Comparison of ENCODE assay signal across 19 cellular contexts in genomic region chr17:53950207-53950857, GRCh38.
DNase-seq lines count a peak whose midpoint lies in the region; ATAC-seq, FAIRE-seq and TF ChIP-seq lines count a peak whose summit lies in the region.
"Had no signal": no experiment of that assay in that cellular context is flagged by ENCODE, and none has a peak within 500 bp of the region (broad histone marks: within the 10 kb centered on the region; RNA-seq: fewer than 3 reads in every experiment).

No MANE protein-coding gene starts in this region.

- 0 out of 2 replicates have a peak overlapping the region, but pooled peaks have one; percentile 64 for H2BK12ac ChIP-seq in H1 (ENCODE audit: low read depth, low read length)

- H3K27me3 ChIP-seq in H1 (replicated peaks in 1 of 4; ENCODE audit: control insufficient read depth in 3 of 4, extremely low read depth in 1 of 4, insufficient read depth in 3 of 4, low read length in 3 of 4) (no peaks in the 10 kb centered on the region), gastroesophageal sphincter (no peaks in the 10 kb centered on the region)

- H3K4ac ChIP-seq in H1 (replicated peaks; ENCODE audit: insufficient read length, low read depth, low read length) = no peak overlapping the region

- CTCF ChIA-PET in H1 (lab: Charles Lee; ENCODE audit: partially characterized antibody) = interaction anchor here (0.5 to 2.8 kb wide), 17 partner anchors 10 to 941 kb away, joined by 3 to 13 read pairs (median 3); no protein-coding TSS in a partner anchor

- H4K8ac ChIP-seq in H1 (ENCODE audit: extremely low read depth, insufficient read depth, low read length) = no peak overlapping the region; the same call in 1 of the 2 replicates

- no peak overlapping the region for H3K14ac ChIP-seq in H1 (ENCODE audit: insufficient read length)

- H3K79me1 ChIP-seq in H1 (ENCODE audit: low read depth, low read length) = no peaks in the 10 kb centered on the region

- no peak for DNase-seq in D721Med (ENCODE audit: insufficient read length, low spot score)
- peak; percentile 17 for DNase-seq in KBM-7
- DNase-seq in H1 (ENCODE audit: low read depth in 1 of 2, low spot score in 2 of 2) = peak; percentile 7 to 55
- peak; percentile 57 for DNase-seq in left lobe of liver (ENCODE audit: low spot score)
- DNase-seq in NCI-H1105 treated with DMSO at 0.1 percent for 48 hours (lab: John Stamatoyannopoulos, UW) = no peak
- DNase-seq in T-helper 1 cell = no peak
- DNase-seq: activated CD8-positive, alpha-beta memory T cell treated with anti-CD3 and anti-CD28 coated beads, Interleukin-2, amount 50 U/mL, for 48 hours; activated naive CD4-positive, alpha-beta T cell treated with anti-CD3 and anti-CD28 coated beads for 36 hours; erythroblast; left colon; NCI-H2081; NCI-H526 treated with DMSO at 0.1 percent for 48 hours; stimulated activated CD4-positive, alpha-beta T cell treated with anti-CD3 and anti-CD28 coated beads, Interleukin-12 subunit alpha, Interleukin-12 subunit beta, amount 100 ng/mL, for 4 hours had no signal

- H3K79me2 ChIP-seq in H1 (ENCODE audit: control insufficient read depth in 1 of 2, insufficient read depth in 2 of 2, low read length in 2 of 2) = no peaks in the 10 kb centered on the region
- H3K79me2 ChIP-seq: parathyroid adenoma had no signal

- TF ChIP-seq POLR2A in H1 (IDR thresholded peaks at IDR 0.05; ENCODE audit: control extremely low read depth in 1 of 2, low read depth in 2 of 2, low read length in 2 of 2) (no peak), gastroesophageal sphincter (IDR thresholded peaks at IDR 0.05) (no peak)

- H4K91ac ChIP-seq in H1 (replicated peaks; ENCODE audit: insufficient read length, low read length) = no peak overlapping the region

- no peak overlapping the region for H2BK5ac ChIP-seq in H1 (ENCODE audit: low read depth, low read length)

- peak; percentile 81 to 85 for TF ChIP-seq RAD21 in H1 (IDR thresholded peaks at IDR 0.05 in 1 of 2, conservative IDR thresholded peaks at IDR 0.05 in 1 of 2; ENCODE audit: low read depth in 2 of 2, low read length in 2 of 2)

- TF ChIP-seq EP300 in H1 (IDR thresholded peaks at IDR 0.05; ENCODE audit: borderline replicate concordance in 1 of 2, low read depth in 2 of 2, low read length in 2 of 2) (no peak), gastroesophageal sphincter (IDR thresholded peaks at IDR 0.05) (no peak)

- peak; percentile 19 for TF ChIP-seq CTCF in D721Med (IDR thresholded peaks at IDR 0.05; ENCODE audit: insufficient read depth, missing control alignments)
- peak; percentile 41 to 72 (median 56) for TF ChIP-seq CTCF in H1 (IDR thresholded peaks at IDR 0.05; ENCODE audit: control extremely low read depth in 1 of 3, insufficient read depth in 1 of 3, low read depth in 1 of 3, low read length in 3 of 3)
- no peak for TF ChIP-seq CTCF in gastroesophageal sphincter (IDR thresholded peaks at IDR 0.05)

- peak; percentile 92 for ATAC-seq in left lobe of liver
- no peak for ATAC-seq in GM18870 (IDR thresholded peaks at IDR 0.05; ENCODE audit: unreplicated experiment)
- no peak for ATAC-seq in gastroesophageal sphincter
- ATAC-seq: left colon had no signal

- H4K20me1 ChIP-seq in H1 (replicated peaks in 1 of 2; ENCODE audit: control insufficient read depth in 1 of 2, insufficient read depth in 2 of 2, low read length in 2 of 2) = no peaks in the 10 kb centered on the region

- H3K56ac ChIP-seq in H1 (replicated peaks; ENCODE audit: insufficient read length, low read depth, low read length) = no peak overlapping the region

- 0 out of 2 replicates have a peak overlapping the region, but pooled peaks have one; percentile 58 for H2AK5ac ChIP-seq in H1 (ENCODE audit: low read depth, low read length)

- no peak overlapping the region for H3K27ac ChIP-seq in H1 (ENCODE audit: low read depth, low read length)
- no peak overlapping the region for H3K27ac ChIP-seq in gastroesophageal sphincter
- H3K27ac ChIP-seq: coronary artery, parathyroid adenoma had no signal

- no peaks in the 10 kb centered on the region for H3K23me2 ChIP-seq in H1 (ENCODE audit: low read depth, low read length)

- H3K9me3 ChIP-seq in H1 (ENCODE audit: insufficient read depth in 2 of 2, low read depth in 1 of 2, low read length in 1 of 2) = peaks cover 0 to 5% of the 10 kb centered on the region in 2 experiments; a peak in 1 of 4 replicates
- peaks cover 0 to 45% (median 0%) of the 10 kb centered on the region in 3 donors for H3K9me3 ChIP-seq in gastroesophageal sphincter

- H2BK15ac ChIP-seq in H1 (ENCODE audit: low read length) = no peak overlapping the region

- 62% methylated on average over 5 of the region's 5 CpGs; no CpG with 5 or more reads in 1 of the 2 experiments for WGBS in H1 (ENCODE audit: extremely low coverage in 1 of 2, insufficient coverage in 1 of 2, insufficient read length in 1 of 2, insufficient replicate concordance in 2 of 2, low coverage in 1 of 2, low lambda C conversion rate in 2 of 2, missing lambda C conversion rate in 1 of 2), 2 experiments
- 36 to 44% methylated on average over 4 to 5 of the region's 5 CpGs for WGBS in gastroesophageal sphincter (ENCODE audit: low coverage in 1 of 2), 2 donors

- H3K23ac ChIP-seq in H1 (ENCODE audit: insufficient read length) = no peak overlapping the region

- POLR2A ChIA-PET in H1 (lab: Charles Lee; ENCODE audit: partially characterized antibody) = no interaction called here

- H3K9ac ChIP-seq in H1 (replicated peaks in 1 of 4; ENCODE audit: extremely low read depth in 1 of 4, low read depth in 3 of 4, low read length in 3 of 4) = no peak overlapping the region
- H3K9ac ChIP-seq: parathyroid adenoma had no signal

- H3K4me1 ChIP-seq in H1 (replicated peaks in 1 of 4; ENCODE audit: control insufficient read depth in 3 of 4, insufficient read depth in 4 of 4, low read length in 3 of 4) = peaks cover 0 to 4% (median 1%) of the 10 kb centered on the region in 4 experiments; a peak in 2 of 7 replicates
- H3K4me1 ChIP-seq in gastroesophageal sphincter = no peaks in the 10 kb centered on the region
- H3K4me1 ChIP-seq: parathyroid adenoma had no signal

- in situ Hi-C loops in KBM-7 (cut with MboI; ENCODE audit: low pct_unique_long_range_greater_than_20kb, low sequenced_read_pairs) = no loop called here

- H4K5ac ChIP-seq in H1 (ENCODE audit: insufficient read length, low read depth, low read length) = no peak overlapping the region

- H3K4me2 ChIP-seq in H1 (ENCODE audit: insufficient read depth in 1 of 2, low read depth in 2 of 2, low read length in 2 of 2) = no peak overlapping the region

- no peak overlapping the region; the same call in 1 of the 2 replicates for H2BK20ac ChIP-seq in H1 (ENCODE audit: low read length)

- 0 out of 2 replicates have a peak overlapping the region, but pooled peaks have one; percentile 15 for H2AFZ ChIP-seq in H1 (ENCODE audit: low read length)
- H2AFZ ChIP-seq: parathyroid adenoma had no signal

- no peak overlapping the region for H3K4me3 ChIP-seq in H1 (ENCODE audit: extremely low read depth in 1 of 4, insufficient read depth in 2 of 4, low read depth in 3 of 4, low read length in 4 of 4)
- no peak overlapping the region for H3K4me3 ChIP-seq in gastroesophageal sphincter
- H3K4me3 ChIP-seq: coronary artery had no signal

- no peak overlapping the region for H2BK120ac ChIP-seq in H1 (replicated peaks; ENCODE audit: low read depth, low read length)

- no peak overlapping the region for H3K18ac ChIP-seq in H1 (ENCODE audit: extremely low read depth, low read length)

- H3K36me3 ChIP-seq in H1 (ENCODE audit: control insufficient read depth in 2 of 4, insufficient read depth in 4 of 4, low read length in 3 of 4) = no peaks in the 10 kb centered on the region
- H3K36me3 ChIP-seq in gastroesophageal sphincter = no peaks in the 10 kb centered on the region

- no peak for FAIRE-seq in D721Med (lab: Jason Lieb, UNC)
- FAIRE-seq in H1 (lab: Jason Lieb, UNC) = peak; percentile 32
- FAIRE-seq: GM18507, GM19239 had no signal

TF ChIP-seq in H1, 55 proteins besides CTCF, POLR2A, EP300 and RAD21:
- TF ChIP-seq SP1 (IDR thresholded peaks at IDR 0.05; ENCODE audit: low read depth, low read length) = no peak
- peak; percentile 29; the same call in 1 of the 2 replicates for TF ChIP-seq TEAD4 (IDR thresholded peaks at IDR 0.05; ENCODE audit: low read depth, low read length)

Comparison
In these comparisons a context has a peak if more than half of its experiments do, and no peak if none do; other contexts are left out.
1. DNase-seq: peak in KBM-7 (single experiment), H1 (2 of 2) and left lobe of liver (single experiment); none in D721Med (single experiment), NCI-H1105 treated with DMSO at 0.1 percent for 48 hours (single experiment) and T-helper 1 cell (0 of 5).
2. CTCF ChIP-seq: peak in D721Med (single experiment) and H1 (3 of 3); none in gastroesophageal sphincter (0 of 4).